In genomic region chr3:183129243-183129642, GRCh38 we compare ENCODE assay signal across 16 cellular contexts. TPM values are rescaled to one million over a fixed set of nuclear protein-coding genes. Genes with fewer than 3 reads are reported as not detected.
"Had no signal": no experiment of that assay in that cellular context is flagged by ENCODE, and none has a peak within 500 bp of the region (broad histone marks: within the 10 kb centered on the region; RNA-seq: fewer than 3 reads in every experiment).

No MANE protein-coding gene starts in this region.

- H3K27ac Mint-ChIP-seq: activated CD4-positive, alpha-beta T cell treated with anti-CD3 and anti-CD28 coated beads for 36 hours; activated naive CD8-positive, alpha-beta T cell treated with anti-CD3 and anti-CD28 coated beads, Interleukin-2, amount 10 ng/mL, durations not matched to agents 7 days and 5 days; brain; naive thymus-derived CD8-positive, alpha-beta T cell; stimulated activated naive B cell treated with anti-CD40 and anti-IgM and Interleukin-4, amounts not matched to agents 10 μg/mL and 1 μg/mL and 100 μg/mL, for 72 hours; T-helper 2 cell treated with Interferon-gamma antibody and Interleukin-4, amounts not matched to agents 5 μg/mL and 100 μg/mL, for 36 hours; WTC11 had no signal

- H3K4me1 Mint-ChIP-seq: activated CD4-positive, alpha-beta T cell treated with anti-CD3 and anti-CD28 coated beads for 36 hours; brain had no signal

- ATAC-seq: activated CD4-positive, alpha-beta T cell treated with anti-CD3 and anti-CD28 coated beads for 36 hours; esophagus mucosa; left cardiac atrium; naive thymus-derived CD8-positive, alpha-beta T cell; sciatic nerve; stimulated activated naive B cell treated with anti-CD40 and anti-IgM and Interleukin-4, amounts not matched to agents 10 μg/mL and 1 μg/mL and 100 μg/mL, for 72 hours; WTC11 had no signal

- H3K4me3 Mint-ChIP-seq: activated CD4-positive, alpha-beta T cell treated with anti-CD3 and anti-CD28 coated beads for 36 hours; activated naive CD8-positive, alpha-beta T cell treated with anti-CD3 and anti-CD28 coated beads, Interleukin-2, amount 10 ng/mL, durations not matched to agents 7 days and 5 days; brain; naive thymus-derived CD8-positive, alpha-beta T cell; stimulated activated naive B cell treated with anti-CD40 and anti-IgM and Interleukin-4, amounts not matched to agents 10 μg/mL and 1 μg/mL and 100 μg/mL, for 72 hours; T-helper 2 cell treated with Interferon-gamma antibody and Interleukin-4, amounts not matched to agents 5 μg/mL and 100 μg/mL, for 36 hours; WTC11 had no signal

- H3K4me3 ChIP-seq: hepatocyte, thoracic aorta, upper lobe of left lung had no signal

- H3K27me3 ChIP-seq: hepatocyte, upper lobe of left lung had no signal

- H2AFZ ChIP-seq: hepatocyte had no signal

- H3K36me3 ChIP-seq: thoracic aorta, upper lobe of left lung had no signal

- H3K27me3 Mint-ChIP-seq: activated CD4-positive, alpha-beta T cell treated with anti-CD3 and anti-CD28 coated beads for 36 hours had no signal

- H3K27ac ChIP-seq: hepatocyte, thoracic aorta, upper lobe of left lung had no signal

- DNase-seq: activated CD4-positive, alpha-beta T cell treated with anti-CD3 and anti-CD28 coated beads for 36 hours; activated CD4-positive, alpha-beta T cell treated with anti-CD3 and anti-CD28 coated beads, Interleukin-2, amount 50 U/mL, for 48 hours; activated naive CD8-positive, alpha-beta T cell treated with anti-CD3 and anti-CD28 coated beads, Interleukin-2, amount 10 ng/mL, durations not matched to agents 7 days and 5 days; caudate nucleus; left cardiac atrium; mesendoderm; naive thymus-derived CD8-positive, alpha-beta T cell; stimulated activated naive B cell treated with anti-CD40 and anti-IgM and Interleukin-4, amounts not matched to agents 10 μg/mL and 1 μg/mL and 100 μg/mL, for 72 hours; upper lobe of left lung had no signal

- H3K79me2 ChIP-seq: hepatocyte had no signal

- H3K36me3 Mint-ChIP-seq: brain had no signal

- H3K4me2 ChIP-seq: hepatocyte had no signal

RNA-seq across cellular contexts. Expression of gene LAMP3, which starts 33.3 kb away (rescaled TPM):
- total RNA-seq: thoracic aorta had no signal
